In the genomic region with DNA sequence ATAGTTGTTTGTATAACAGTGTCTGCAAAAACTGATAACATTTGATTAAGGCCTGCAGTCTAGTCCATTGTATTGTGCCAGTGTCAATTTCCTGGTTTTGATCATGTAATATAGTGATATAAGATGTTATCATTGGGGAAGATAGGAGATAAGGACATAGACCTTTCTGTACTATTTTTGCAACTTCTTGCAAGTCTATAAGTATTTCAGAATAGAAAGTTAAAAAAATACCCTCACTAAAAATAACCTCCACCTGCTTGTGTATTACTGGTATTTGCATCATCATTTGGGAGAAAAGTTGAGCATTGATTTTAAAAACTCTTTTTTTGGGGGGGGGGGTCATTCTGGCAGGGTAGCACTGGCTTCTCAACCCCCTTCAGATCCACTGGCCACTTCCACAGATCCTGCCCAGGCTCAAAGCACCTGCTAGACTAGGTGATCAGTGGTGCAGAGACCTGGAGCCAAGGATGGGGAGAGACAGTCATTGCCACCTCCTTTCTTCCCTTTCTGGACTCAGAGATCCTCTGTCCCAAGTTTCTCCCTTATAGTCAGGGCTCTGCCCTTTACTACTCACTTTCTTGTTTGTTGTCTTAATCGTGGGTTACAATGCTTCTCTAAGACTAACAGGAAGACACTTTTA, we compare ENCODE assay signal across 12 cellular contexts.
DNase-seq lines count a peak whose midpoint lies in the region; ATAC-seq, FAIRE-seq and TF ChIP-seq lines count a peak whose summit lies in the region.
"Had no signal": no experiment of that assay in that cellular context is flagged by ENCODE, and none has a peak within 500 bp of the region (broad histone marks: within the 10 kb centered on the region; RNA-seq: fewer than 3 reads in every experiment).

No MANE protein-coding gene starts in this region.

- 0 out of 2 replicates have a peak, but pooled peaks have one; percentile 28 for TF ChIP-seq POLR2A in GM12878 (IDR thresholded peaks at IDR 0.05; ENCODE audit: low read depth, low read length)

- ATAC-seq in SK-N-SH treated with all-trans-retinoic acid at 6 μM for 48 hours (no peak), HG03354 (IDR thresholded peaks at IDR 0.05; ENCODE audit: poor library complexity, severe bottlenecking, unreplicated experiment) (peak; percentile 24), GM12878 (peak; percentile 52), GM18873 (IDR thresholded peaks at IDR 0.05; ENCODE audit: low FRiP score, unreplicated experiment) (no peak)

- no peak for FAIRE-seq in GM12878 (lab: Jason Lieb, UNC)

- intact Hi-C loops in GM12878 (cut with micrococcal nuclease; ENCODE audit: unreplicated experiment) = loop anchor here (1.0 to 10.0 kb wide), 11 partner anchors 27 to 850 kb away; a partner anchor contains a TSS

- H3K4me3 ChIP-seq in SK-N-SH (ENCODE audit: low read depth in 2 of 2, low read length in 1 of 2) (no peak overlapping the region), GM12865 (ENCODE audit: low read depth, low read length) (peak overlapping the region; percentile 27), GM12878 (peak overlapping the region; percentile 10)
- H3K4me3 ChIP-seq: body of pancreas, SJCRH30, skin epidermis, stomach had no signal

- in situ Hi-C loops in GM12878 (cut with MboI) = loop anchor here (5.0 to 25.0 kb wide), 2 partner anchors 130 to 590 kb away; no protein-coding TSS in a partner anchor

- POLR2A ChIA-PET in SK-N-SH (lab: Yijun Ruan, JAX) = interaction anchor here (1.5 kb wide), 1 partner anchor 47 kb away, joined by 4 read pairs; no protein-coding TSS in a partner anchor
- POLR2A ChIA-PET in GM12878 (lab: Charles Lee) = no interaction called here

- 44% methylated on average over 1 of the region's 1 CpG for WGBS in SK-N-SH (ENCODE audit: low lambda C conversion rate)
- WGBS in GM12878 (ENCODE audit: insufficient coverage, insufficient replicate concordance, low lambda C conversion rate, missing lambda C conversion rate) = 4% methylated on average over 1 of the region's 1 CpG

- peaks cover 9 to 11% of the 10 kb centered on the region in 2 experiments; a peak in 3 of 4 replicates for H3K4me1 ChIP-seq in SK-N-SH (ENCODE audit: control insufficient read depth in 1 of 2, insufficient read depth in 2 of 2, low read depth in 1 of 2, low read length in 1 of 2)
- peaks cover 34% of the 10 kb centered on the region for H3K4me1 ChIP-seq in GM12878 (ENCODE audit: control insufficient read depth, insufficient read depth, low read length)
- H3K4me1 ChIP-seq: SJCRH30 had no signal

- H4K20me1 ChIP-seq in SK-N-SH (ENCODE audit: insufficient read depth) (no peaks in the 10 kb centered on the region), GM12878 (ENCODE audit: control insufficient read depth, insufficient read depth) (no peaks in the 10 kb centered on the region)

- H3K79me2 ChIP-seq in SK-N-SH (ENCODE audit: insufficient read depth) (no peaks in the 10 kb centered on the region), GM12878 (ENCODE audit: control insufficient read depth, insufficient read depth, low read length) (no peaks in the 10 kb centered on the region)

- no TSS peak for BruUV-seq in GM12878 (replicated peaks; lab: Mats Ljungman, UMichigan)

- TF ChIP-seq CTCF in SK-N-SH (IDR thresholded peaks at IDR 0.05) (no peak), GM12865 (IDR thresholded peaks at IDR 0.05; ENCODE audit: insufficient read depth, low read depth, low read length, missing control alignments) (no peak), GM12878 (IDR thresholded peaks at IDR 0.05 in 2 of 3, conservative IDR thresholded peaks at IDR 0.05 in 1 of 3; ENCODE audit: control insufficient read depth in 2 of 3, extremely low read depth in 1 of 3, insufficient read depth in 1 of 3, low read depth in 3 of 3, low read length in 3 of 3) (no peak)

- H3K27ac ChIP-seq in SK-N-SH (ENCODE audit: low read depth in 2 of 2, low read length in 1 of 2) = no peak overlapping the region; a peak in 1 of 4 replicates
- peak overlapping the region; percentile 94 for H3K27ac ChIP-seq in GM12878 (ENCODE audit: control insufficient read depth, insufficient read depth)
- H3K27ac ChIP-seq: body of pancreas, SJCRH30, stomach had no signal

- TF ChIP-seq RAD21 in SK-N-SH (IDR thresholded peaks at IDR 0.05; ENCODE audit: low read length) (no peak), GM12878 (IDR thresholded peaks at IDR 0.05; ENCODE audit: insufficient read depth, low read depth, low read length) (no peak)

- no peak overlapping the region for H3K9ac ChIP-seq in SK-N-SH
- H3K9ac ChIP-seq in GM12878 (ENCODE audit: control insufficient read depth, insufficient read depth, low read length) = peak overlapping the region; percentile 55

- H3F3A ChIP-seq in SK-N-SH (replicated peaks; ENCODE audit: insufficient read depth) = no peaks in the 10 kb centered on the region

- SMC1A ChIA-PET in GM12878 (lab: Charles Lee; ENCODE audit: uncharacterized antibody, unreplicated experiment) = interaction anchor here (0.8 to 4.8 kb wide), 24 partner anchors 9 to 851 kb away, joined by 3 to 52 read pairs (median 5); no protein-coding TSS in a partner anchor

- H3K4me2 ChIP-seq in SK-N-SH (no peak overlapping the region), GM12878 (ENCODE audit: control insufficient read depth, insufficient read depth) (peak overlapping the region; percentile 96)

- no peaks in the 10 kb centered on the region for H3K36me3 ChIP-seq in SK-N-SH (replicated peaks in 1 of 2; ENCODE audit: control insufficient read depth in 1 of 2, insufficient read depth in 2 of 2, low read length in 1 of 2)
- H3K36me3 ChIP-seq in GM12878 (ENCODE audit: control insufficient read depth in 2 of 2, insufficient read depth in 2 of 2, low read length in 1 of 2) = no peaks in the 10 kb centered on the region
- H3K36me3 ChIP-seq: stomach had no signal

- H2AFZ ChIP-seq in SK-N-SH (ENCODE audit: low read depth) (no peak overlapping the region), GM12878 (ENCODE audit: control insufficient read depth, low read depth, low read length) (peak overlapping the region; percentile 25; the same call in 1 of the 2 replicates)

- no peaks in the 10 kb centered on the region for H3K9me2 ChIP-seq in SK-N-SH

- RAD21 ChIA-PET in GM12878 (lab: Charles Lee; ENCODE audit: unreplicated experiment) = interaction anchor here (0.6 to 2.2 kb wide), 18 partner anchors 24 to 852 kb away, joined by 3 to 30 read pairs (median 4); no protein-coding TSS in a partner anchor

- H3K9me3 ChIP-seq in SK-N-SH (no peaks in the 10 kb centered on the region), GM12878 (replicated peaks; ENCODE audit: control insufficient read depth, insufficient read depth, low read length) (peaks cover 10% of the 10 kb centered on the region; the same call in 2 of the 3 replicates)
- H3K9me3 ChIP-seq: body of pancreas, stomach had no signal

- TF ChIP-seq EP300 in SK-N-SH (IDR thresholded peaks at IDR 0.05; ENCODE audit: borderline replicate concordance in 1 of 2, low read depth in 1 of 2, low read length in 1 of 2) (no peak), GM12878 (IDR thresholded peaks at IDR 0.05; ENCODE audit: borderline replicate concordance in 1 of 2, control insufficient read depth in 1 of 2, low read depth in 2 of 2, low read length in 2 of 2) (0 out of 4 replicates have a peak, but pooled peaks of 1 of the 2 experiments have one; percentile 38)

- H3K27me3 ChIP-seq in SK-N-SH (ENCODE audit: insufficient read depth) (no peaks in the 10 kb centered on the region), GM12878 (replicated peaks in 1 of 2; ENCODE audit: control insufficient read depth in 2 of 2, insufficient read depth in 2 of 2, low read length in 1 of 2) (no peaks in the 10 kb centered on the region)
- H3K27me3 ChIP-seq: body of pancreas, SJCRH30, stomach had no signal

- DNase-seq in SK-N-SH (no peak), GM12865 (ENCODE audit: low read depth) (peak; percentile 30), GM12878 (ENCODE audit: low read depth, low spot score) (no peak), cerebellum (ENCODE audit: low spot score) (no peak), GM19238 (ENCODE audit: insufficient read length, low spot score) (no peak)

- CTCF ChIA-PET in SK-N-SH (lab: Yijun Ruan, JAX) (interaction anchor here (0.6 to 2.1 kb wide), 66 partner anchors 8 to 1390 kb away, joined by 3 to 36 read pairs (median 4); a partner anchor contains a TSS), GM12878 (lab: Yijun Ruan, JAX) (interaction anchor here (0.7 to 2.9 kb wide), 30 partner anchors 26 to 1389 kb away, joined by 3 to 41 read pairs (median 4); no protein-coding TSS in a partner anchor)

TF ChIP-seq in SK-N-SH, 30 proteins besides CTCF, POLR2A, EP300 and RAD21:
- peak; percentile 33; the same call in 1 of the 2 replicates for TF ChIP-seq GATA2 (CRISPR knock-in tag; IDR thresholded peaks at IDR 0.05)
- no peak for TF ChIP-seq MXI1 (IDR thresholded peaks at IDR 0.05; ENCODE audit: low read depth, low read length)

TF ChIP-seq in SK-N-SH treated with all-trans-retinoic acid at 6 μM for 48 hours, 23 proteins besides CTCF, POLR2A, EP300 and RAD21:
- TF ChIP-seq ISL1 (CRISPR knock-in tag; IDR thresholded peaks at IDR 0.05) = no peak
TF ChIP-seq in SK-N-SH treated with all-trans-retinoic acid at 6 μM for 48 hours: peak in this region for 0.

TF ChIP-seq in GM12878, 131 proteins besides CTCF, POLR2A, EP300 and RAD21 (continues in another document):
- TF ChIP-seq JUNB (IDR thresholded peaks at IDR 0.05) (peak; percentile 30), MEF2B (IDR thresholded peaks at IDR 0.05; ENCODE audit: partially characterized antibody, poor library complexity, severe bottlenecking) (peak; percentile 12), MTA3 (IDR thresholded peaks at IDR 0.05; ENCODE audit: borderline replicate concordance, low read length) (peak; percentile 86; the same call in 1 of the 2 replicates), CBFB (IDR thresholded peaks at IDR 0.05; ENCODE audit: low read depth) (no peak), SUPT20H (IDR thresholded peaks at IDR 0.05; ENCODE audit: borderline replicate concordance, control insufficient read depth, low read depth, low read length) (no peak), TBL1XR1 (IDR thresholded peaks at IDR 0.05; ENCODE audit: low read depth, low read length) (0 out of 2 replicates have a peak, but pooled peaks have one; percentile 30), NFIC (IDR thresholded peaks at IDR 0.05; ENCODE audit: low read depth, low read length) (peak; percentile 83), MXI1 (IDR thresholded peaks at IDR 0.05; ENCODE audit: low read depth, low read length) (0 out of 2 replicates have a peak, but pooled peaks have one; percentile 38), FOXM1 (IDR thresholded peaks at IDR 0.05; ENCODE audit: low read depth, low read length) (peak; percentile 63; the same call in 1 of the 2 replicates)
- TF ChIP-seq, protein P1, sequence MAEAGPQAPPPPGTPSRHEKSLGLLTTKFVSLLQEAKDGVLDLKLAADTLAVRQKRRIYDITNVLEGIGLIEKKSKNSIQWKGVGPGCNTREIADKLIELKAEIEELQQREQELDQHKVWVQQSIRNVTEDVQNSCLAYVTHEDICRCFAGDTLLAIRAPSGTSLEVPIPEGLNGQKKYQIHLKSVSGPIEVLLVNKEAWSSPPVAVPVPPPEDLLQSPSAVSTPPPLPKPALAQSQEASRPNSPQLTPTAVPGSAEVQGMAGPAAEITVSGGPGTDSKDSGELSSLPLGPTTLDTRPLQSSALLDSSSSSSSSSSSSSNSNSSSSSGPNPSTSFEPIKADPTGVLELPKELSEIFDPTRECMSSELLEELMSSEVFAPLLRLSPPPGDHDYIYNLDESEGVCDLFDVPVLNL (IDR thresholded peaks at IDR 0.05; ENCODE audit: low read depth, low read length) = no peak

Comparison
In these comparisons a context has a peak if more than half of its experiments do, and no peak if none do; other contexts are left out.
1. H3K4me3 ChIP-seq: peak in GM12865 (single experiment) and GM12878 (single experiment); none in SK-N-SH (0 of 2).
2. ATAC-seq: peak in HG03354 (single experiment) and GM12878 (single experiment); none in SK-N-SH treated with all-trans-retinoic acid at 6 μM for 48 hours (single experiment) and GM18873 (single experiment).